ENCODE assay signal across 18 cellular contexts in genomic region chr1:97599447-97599846, GRCh38.
"Had no signal": no experiment of that assay in that cellular context is flagged by ENCODE, and none has a peak within 500 bp of the region (broad histone marks: within the 10 kb centered on the region; RNA-seq: fewer than 3 reads in every experiment).

No MANE protein-coding gene starts in this region.

- H3K27ac ChIP-seq: psoas muscle, right lobe of liver, SJCRH30, testis, upper lobe of right lung had no signal

- H3K9me3 ChIP-seq: psoas muscle, right lobe of liver, SJCRH30, testis, upper lobe of right lung had no signal

- ATAC-seq: effector memory CD8-positive, alpha-beta T cell; left cardiac atrium; psoas muscle; right lobe of liver; upper lobe of right lung had no signal

- DNase-seq: activated CD4-positive, alpha-beta T cell treated with anti-CD3 and anti-CD28 coated beads for 4 hours; activated gamma-delta T cell treated with Interleukin-2 at 50 U/mL for 16 hours; activated T-cell treated with anti-CD3 and anti-CD28 coated beads, Interleukin-2, amount 50 U/mL, for 24 hours; central memory CD4-positive, alpha-beta T cell; cortex of kidney; effector memory CD8-positive, alpha-beta T cell; left cardiac atrium; occipital lobe; psoas muscle; right lobe of liver; SJCRH30; stimulated activated naive CD4-positive, alpha-beta T cell treated with Interleukin-2 at 50 U/mL for 16 hours; testis; upper lobe of right lung had no signal

- H3K4me3 Mint-ChIP-seq: activated T-cell treated with anti-CD3 and anti-CD28 coated beads, Interleukin-2, amount 50 U/mL, for 24 hours; effector memory CD8-positive, alpha-beta T cell; immature natural killer cell; nephron; T-helper 2 cell treated with Interferon-gamma antibody and Interleukin-4, amounts not matched to agents 5 μg/mL and 100 μg/mL, for 36 hours had no signal

- H3K27me3 ChIP-seq: right lobe of liver, SJCRH30, testis, upper lobe of right lung had no signal

- H3K27ac Mint-ChIP-seq: activated T-cell treated with anti-CD3 and anti-CD28 coated beads, Interleukin-2, amount 50 U/mL, for 24 hours; effector memory CD8-positive, alpha-beta T cell; immature natural killer cell; nephron; T-helper 2 cell treated with Interferon-gamma antibody and Interleukin-4, amounts not matched to agents 5 μg/mL and 100 μg/mL, for 36 hours had no signal

- H3K4me1 ChIP-seq: psoas muscle, right lobe of liver, SJCRH30, testis, upper lobe of right lung had no signal

- H3K27me3 Mint-ChIP-seq: activated T-cell treated with anti-CD3 and anti-CD28 coated beads, Interleukin-2, amount 50 U/mL, for 24 hours; effector memory CD8-positive, alpha-beta T cell had no signal

- H3K36me3 ChIP-seq: SJCRH30 had no signal

- H3K9me3 Mint-ChIP-seq: activated T-cell treated with anti-CD3 and anti-CD28 coated beads, Interleukin-2, amount 50 U/mL, for 24 hours; effector memory CD8-positive, alpha-beta T cell; immature natural killer cell; nephron; T-helper 2 cell treated with Interferon-gamma antibody and Interleukin-4, amounts not matched to agents 5 μg/mL and 100 μg/mL, for 36 hours had no signal

- H3K4me3 ChIP-seq: lung, psoas muscle, right lobe of liver, SJCRH30, testis, upper lobe of right lung had no signal
